In the genomic region with DNA sequence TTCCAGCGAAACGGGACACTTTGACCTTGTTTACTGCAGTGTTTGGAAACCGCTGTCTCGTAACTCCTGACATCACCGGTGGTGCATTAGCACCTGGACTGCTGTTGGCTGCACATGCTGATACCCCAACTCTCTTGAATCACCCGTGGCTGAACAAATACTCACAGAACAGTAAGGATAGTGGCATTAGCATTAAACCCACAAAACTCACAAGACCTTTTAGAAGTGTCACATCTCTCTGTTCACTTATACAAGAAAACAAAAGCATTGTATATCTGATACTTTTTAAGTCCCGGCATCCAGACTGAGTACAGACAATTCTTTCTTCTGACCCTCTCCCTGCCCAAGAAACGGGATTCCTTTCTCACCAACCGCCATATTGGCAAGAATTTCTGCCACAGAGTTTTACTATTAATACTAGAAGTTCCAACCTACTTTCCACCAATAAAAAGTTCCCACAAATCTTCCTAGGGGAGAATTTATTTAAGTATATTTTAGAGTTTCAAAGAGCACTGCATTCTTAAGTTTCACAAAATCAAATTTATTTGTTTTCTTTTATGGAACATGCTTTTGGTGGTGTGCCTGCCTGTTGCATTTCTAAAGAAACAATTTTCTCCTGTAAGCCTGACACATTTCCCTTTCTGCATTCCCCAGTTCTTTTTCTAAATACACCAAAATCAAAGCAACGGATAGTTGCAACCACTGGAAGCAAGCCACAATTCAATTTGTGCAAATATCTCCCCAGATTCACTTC, we compare ENCODE assay signal across 7 cellular contexts.
DNase-seq lines count a peak whose midpoint lies in the region; ATAC-seq and TF ChIP-seq lines count a peak whose summit lies in the region.

No MANE protein-coding gene starts in this region.

- H3K27ac Mint-ChIP-seq in activated B cell treated with CpG ODN at 0.5 μM for 24 hours = peak overlapping the region; percentile 84
- peak overlapping the region; percentile 91 for H3K27ac Mint-ChIP-seq in stimulated activated naive B cell treated with anti-CD40 and anti-IgM and Interleukin-4, amounts not matched to agents 10 μg/mL and 1 μg/mL and 100 μg/mL, for 72 hours
- H3K27ac Mint-ChIP-seq in glutamatergic neuron (ENCODE audit: unreplicated experiment) = no peak overlapping the region

- DNase-seq in HT1080 (ENCODE audit: low read depth) (peak; percentile 51), activated B cell treated with CpG ODN at 0.5 μM for 24 hours (no peak), glomerular visceral epithelial cell (ENCODE audit: extremely low spot score) (peak; percentile 68), glutamatergic neuron (no peak), posterior vena cava (ENCODE audit: low spot score) (no peak)
- no peak for DNase-seq in stimulated activated naive B cell treated with anti-CD40 and anti-IgM and Interleukin-4, amounts not matched to agents 10 μg/mL and 1 μg/mL and 100 μg/mL, for 72 hours

- no peaks in the 10 kb centered on the region for H3K27me3 Mint-ChIP-seq in activated B cell treated with CpG ODN at 0.5 μM for 24 hours
- no peaks in the 10 kb centered on the region for H3K27me3 Mint-ChIP-seq in stimulated activated naive B cell treated with anti-CD40 and anti-IgM and Interleukin-4, amounts not matched to agents 10 μg/mL and 1 μg/mL and 100 μg/mL, for 72 hours
- H3K27me3 Mint-ChIP-seq in glutamatergic neuron (ENCODE audit: unreplicated experiment) = peaks cover 2% of the 10 kb centered on the region

- intact Hi-C loops in activated B cell treated with CpG ODN at 0.5 μM for 24 hours (cut with micrococcal nuclease) (loop anchor here (2.0 to 5.0 kb wide), 3 partner anchors 16 to 165 kb away; no protein-coding TSS in a partner anchor), posterior vena cava (cut with DNase I) (no loop called here)

- H3K9me3 Mint-ChIP-seq in activated B cell treated with CpG ODN at 0.5 μM for 24 hours (no peaks in the 10 kb centered on the region), glutamatergic neuron (ENCODE audit: unreplicated experiment) (peaks cover 2% of the 10 kb centered on the region)
- H3K9me3 Mint-ChIP-seq in stimulated activated naive B cell treated with anti-CD40 and anti-IgM and Interleukin-4, amounts not matched to agents 10 μg/mL and 1 μg/mL and 100 μg/mL, for 72 hours = no peaks in the 10 kb centered on the region

- TF ChIP-seq CTCF in activated B cell treated with CpG ODN at 0.5 μM for 24 hours (IDR thresholded peaks at IDR 0.05) (no peak), glutamatergic neuron (IDR thresholded peaks at IDR 0.05; ENCODE audit: partially characterized antibody, unreplicated experiment) (no peak)

- POLR2A ChIA-PET in activated B cell treated with CpG ODN at 0.5 μM for 24 hours (lab: Charles Lee) = interaction anchor here (0.5 to 7.8 kb wide), 7 partner anchors 11 to 109 kb away, joined by 3 to 117 read pairs (median 4); no protein-coding TSS in a partner anchor

- H3K36me3 Mint-ChIP-seq in activated B cell treated with CpG ODN at 0.5 μM for 24 hours (ENCODE audit: low read depth) = peaks cover 80% of the 10 kb centered on the region
- H3K36me3 Mint-ChIP-seq in stimulated activated naive B cell treated with anti-CD40 and anti-IgM and Interleukin-4, amounts not matched to agents 10 μg/mL and 1 μg/mL and 100 μg/mL, for 72 hours = peaks cover 43 to 70% of the 10 kb centered on the region in 2 donors
- H3K36me3 Mint-ChIP-seq in glutamatergic neuron (ENCODE audit: unreplicated experiment) = no peaks in the 10 kb centered on the region

- CTCF ChIA-PET in activated B cell treated with CpG ODN at 0.5 μM for 24 hours (lab: Charles Lee) = no interaction called here

- peak overlapping the region; percentile 78 for H3K4me3 Mint-ChIP-seq in activated B cell treated with CpG ODN at 0.5 μM for 24 hours
- H3K4me3 Mint-ChIP-seq in stimulated activated naive B cell treated with anti-CD40 and anti-IgM and Interleukin-4, amounts not matched to agents 10 μg/mL and 1 μg/mL and 100 μg/mL, for 72 hours = peak overlapping the region; percentile 22 to 74
- H3K4me3 Mint-ChIP-seq in glutamatergic neuron (ENCODE audit: unreplicated experiment) = no peak overlapping the region

- no peak for ATAC-seq in activated B cell treated with CpG ODN at 0.5 μM for 24 hours (ENCODE audit: low read depth)
- ATAC-seq in stimulated activated naive B cell treated with anti-CD40 and anti-IgM and Interleukin-4, amounts not matched to agents 10 μg/mL and 1 μg/mL and 100 μg/mL, for 72 hours (replicated peaks) = no peak
- no peak for ATAC-seq in GM21526 (IDR thresholded peaks at IDR 0.05; ENCODE audit: low FRiP score, unreplicated experiment)

- H3K4me1 Mint-ChIP-seq in activated B cell treated with CpG ODN at 0.5 μM for 24 hours (peaks cover 89% of the 10 kb centered on the region), glutamatergic neuron (ENCODE audit: low read depth, unreplicated experiment) (peaks cover 21% of the 10 kb centered on the region)
- peaks cover 52 to 75% of the 10 kb centered on the region in 2 donors for H3K4me1 Mint-ChIP-seq in stimulated activated naive B cell treated with anti-CD40 and anti-IgM and Interleukin-4, amounts not matched to agents 10 μg/mL and 1 μg/mL and 100 μg/mL, for 72 hours

Comparison
In these comparisons a context has a peak if more than half of its experiments do, and no peak if none do; other contexts are left out.
1. DNase-seq: peak in HT1080 (single experiment) and glomerular visceral epithelial cell (single experiment); none in activated B cell treated with CpG ODN at 0.5 μM for 24 hours (single experiment), stimulated activated naive B cell treated with anti-CD40 and anti-IgM and Interleukin-4, amounts not matched to agents 10 μg/mL and 1 μg/mL and 100 μg/mL, for 72 hours (single experiment), glutamatergic neuron (single experiment) and posterior vena cava (single experiment).